24 cellular contexts compared by ENCODE assay signal in genomic region chr7:25580156-25580555, GRCh38.
DNase-seq lines count a peak whose midpoint lies in the region; ATAC-seq, FAIRE-seq and TF ChIP-seq lines count a peak whose summit lies in the region.
"Had no signal": no experiment of that assay in that cellular context is flagged by ENCODE, and none has a peak within 500 bp of the region (broad histone marks: within the 10 kb centered on the region; RNA-seq: fewer than 3 reads in every experiment).

No MANE protein-coding gene starts in this region.

- H3K36me3 ChIP-seq in K562 (ENCODE audit: control insufficient read depth, insufficient read depth, low read length): no peaks in the 10 kb centered on the region
- H3K36me3 ChIP-seq in mesendoderm (ENCODE audit: control insufficient read depth, insufficient read depth, low read length): no peaks in the 10 kb centered on the region
- H3K36me3 ChIP-seq in transverse colon: no peaks in the 10 kb centered on the region
- H3K36me3 ChIP-seq: BLaER1, Peyer's patch had no signal

- no peak overlapping the region for H3K9ac ChIP-seq in K562 (ENCODE audit: insufficient read depth in 1 of 2, low read depth in 2 of 2, low read length in 2 of 2)
- no peak overlapping the region for H3K9ac ChIP-seq in mesendoderm (ENCODE audit: low read length)
- H3K9ac ChIP-seq: BLaER1, GM23248 had no signal

- H2BK120ac ChIP-seq in mesendoderm (ENCODE audit: low read depth, low read length): no peak overlapping the region

- H3K79me2 ChIP-seq in K562 (ENCODE audit: control insufficient read depth, insufficient read depth, low read length) (no peaks in the 10 kb centered on the region), mesendoderm (ENCODE audit: control insufficient read depth, insufficient read depth, low read length) (no peaks in the 10 kb centered on the region)

- H3K56ac ChIP-seq in mesendoderm (ENCODE audit: low read length): no peak overlapping the region

- BruUV-seq in K562 (replicated peaks; lab: Mats Ljungman, UMichigan): no TSS peak

- H3K27me3 ChIP-seq in K562 (ENCODE audit: control insufficient read depth in 2 of 2, insufficient read depth in 2 of 2, low read length in 2 of 2) (peaks cover 0 to 24% of the 10 kb centered on the region in 2 experiments; a peak in 3 of 5 replicates), mesendoderm (ENCODE audit: insufficient read depth, low read length, poor library complexity) (no peaks in the 10 kb centered on the region), transverse colon (no peaks in the 10 kb centered on the region)
- H3K27me3 ChIP-seq: BLaER1, Peyer's patch had no signal

- peaks cover 3% of the 10 kb centered on the region for H3K9me1 ChIP-seq in K562 (ENCODE audit: control insufficient read depth, insufficient read depth, low read length)

- no peak for FAIRE-seq in K562 (lab: Jason Lieb, UNC)
- FAIRE-seq: A204.1, D721Med, GM18507 had no signal

- TF ChIP-seq RAD21 in K562 (CRISPR knock-in tag; conservative IDR thresholded peaks at IDR 0.05 in 1 of 2, IDR thresholded peaks at IDR 0.05 in 1 of 2): no peak

- no peak for ATAC-seq in K562
- no peak for ATAC-seq in GM18873 (IDR thresholded peaks at IDR 0.05; ENCODE audit: low FRiP score, unreplicated experiment)

- DNase-seq in HEK293T (ENCODE audit: extremely low spot score) (no peak), K562 (ENCODE audit: extremely low read depth in 1 of 4, low spot score in 3 of 4) (no peak), mesendoderm (no peak), transverse colon (no peak), mesenteric fat pad (ENCODE audit: low spot score) (no peak)
- no peak for DNase-seq in effector CD4-positive, alpha-beta T cell
- DNase-seq: CD4-positive, CD25-positive, alpha-beta regulatory T cell; GM23248; H7; KG1; NCI-H1048; NCI-H1417; NCI-H1694; NCI-H2029 treated with DMSO at 0.1 percent for 48 hours; NCI-H2227 treated with DMSO at 0.1 percent for 48 hours; NCI-H69; Peyer's patch; SHP77 treated with DMSO at 0.1 percent for 48 hours had no signal

- in situ Hi-C loops in K562 (cut with MboI): no loop called here
- in situ Hi-C loops in transverse colon (cut with MboI; ENCODE audit: low pct_ligation_motif_present in 1 of 4, low pct_unique_long_range_greater_than_20kb in 1 of 4, low sequenced_read_pairs in 3 of 4): no loop called here

- no peak overlapping the region for H2AK5ac ChIP-seq in mesendoderm (ENCODE audit: low read length)

- no peak overlapping the region for H3K23ac ChIP-seq in mesendoderm (ENCODE audit: low read length)

- no peak overlapping the region for H3K4ac ChIP-seq in mesendoderm (ENCODE audit: low read depth, low read length)

- H3K9me3 ChIP-seq in K562 (replicated peaks; ENCODE audit: control insufficient read depth, insufficient read depth, low read depth, low read length) (no peaks in the 10 kb centered on the region), transverse colon (no peaks in the 10 kb centered on the region)
- H3K9me3 ChIP-seq: BLaER1, Peyer's patch had no signal

- H3K18ac ChIP-seq in mesendoderm (ENCODE audit: low read length): no peak overlapping the region

- H3K4me2 ChIP-seq in K562 (ENCODE audit: insufficient read depth, low read length) (no peak overlapping the region), mesendoderm (ENCODE audit: low read length) (no peak overlapping the region)
- H3K4me2 ChIP-seq: BLaER1 had no signal

- peaks cover 0 to 8% of the 10 kb centered on the region in 2 experiments; a peak in 1 of 5 replicates for H3K4me1 ChIP-seq in K562 (replicated peaks in 1 of 2; ENCODE audit: control insufficient read depth in 2 of 2, insufficient read depth in 2 of 2, low read length in 2 of 2)
- peaks cover 2% of the 10 kb centered on the region for H3K4me1 ChIP-seq in mesendoderm (ENCODE audit: control insufficient read depth, low read depth, low read length)
- peaks cover 3 to 35% (median 23%) of the 10 kb centered on the region in 4 donors for H3K4me1 ChIP-seq in transverse colon
- H3K4me1 ChIP-seq: BLaER1 had no signal

- intact Hi-C loops in K562 (cut with micrococcal nuclease) (no loop called here), transverse colon (cut with DNase I; ENCODE audit: low total_unique reads) (no loop called here)

- TF ChIP-seq POLR2A in K562 (conservative IDR thresholded peaks at IDR 0.05) (no peak), transverse colon (IDR thresholded peaks at IDR 0.05) (no peak)

- H4K8ac ChIP-seq in mesendoderm (ENCODE audit: low read depth, low read length): no peak overlapping the region

- no peak overlapping the region for H2BK15ac ChIP-seq in mesendoderm (replicated peaks; ENCODE audit: low read depth)

- no peak overlapping the region for H2AFZ ChIP-seq in K562 (ENCODE audit: low read depth, low read length)
- H2AFZ ChIP-seq: GM23248 had no signal

- TF ChIP-seq CTCF in K562 (IDR thresholded peaks at IDR 0.05 in 2 of 3, conservative IDR thresholded peaks at IDR 0.05 in 1 of 3; ENCODE audit: insufficient read depth in 2 of 3, low read depth in 1 of 3, low read length in 3 of 3) (no peak), transverse colon (IDR thresholded peaks at IDR 0.05) (no peak)

- H4K20me1 ChIP-seq in K562 (replicated peaks; ENCODE audit: control insufficient read depth, insufficient read depth, low read length): no peaks in the 10 kb centered on the region
- H4K20me1 ChIP-seq: BLaER1 had no signal

- H2BK5ac ChIP-seq in mesendoderm (ENCODE audit: low read length): no peak overlapping the region

- TF ChIP-seq EP300 in K562 (IDR thresholded peaks at IDR 0.05; ENCODE audit: low read length) (no peak), transverse colon (IDR thresholded peaks at IDR 0.05; ENCODE audit: low read depth) (no peak)

- CTCF ChIA-PET in HEK293T (lab: Yijun Ruan, JAX) (no interaction called here), K562 (lab: Yijun Ruan, JAX; ENCODE audit: low intra/inter-chr PET ratio) (no interaction called here)

- H4K5ac ChIP-seq in mesendoderm (ENCODE audit: low read length): no peak overlapping the region

- POLR2A ChIA-PET in HEK293T (lab: Yijun Ruan, JAX) (interaction anchor here (0.5 to 1.9 kb wide), 3 partner anchors 22 to 277 kb away, joined by 3 to 7 read pairs (median 3); no protein-coding TSS in a partner anchor), K562 (lab: Yijun Ruan, JAX) (interaction anchor here (0.6 to 1.2 kb wide), 4 partner anchors 9 to 209 kb away, joined by 3 to 4 read pairs (median 3); no protein-coding TSS in a partner anchor)

- H3K79me1 ChIP-seq in mesendoderm (ENCODE audit: low read length): no peaks in the 10 kb centered on the region

- 0% methylated on average over 4 of the region's 4 CpGs for WGBS in K562 (ENCODE audit: insufficient coverage, low coverage, missing lambda C conversion rate)
- WGBS in mesendoderm (ENCODE audit: extremely low coverage, insufficient coverage, low lambda C conversion rate): no CpG with 5 or more reads among the region's 4 CpGs
- WGBS in transverse colon (ENCODE audit: low coverage in 1 of 2), 2 donors: 34 to 45% methylated on average over 4 of the region's 4 CpGs

- no peak overlapping the region for H3K4me3 ChIP-seq in K562
- H3K4me3 ChIP-seq in mesendoderm (ENCODE audit: low read length): no peak overlapping the region
- H3K4me3 ChIP-seq in transverse colon: no peak overlapping the region
- H3K4me3 ChIP-seq: BLaER1, GM23248, Peyer's patch, SK-N-MC had no signal

- H3K27ac ChIP-seq in K562 (ENCODE audit: extremely low read depth, low read depth, low read length): no peak overlapping the region
- peak overlapping the region; percentile 52 for H3K27ac ChIP-seq in mesendoderm (ENCODE audit: low read depth, low read length)
- H3K27ac ChIP-seq in transverse colon: peak overlapping the region; percentile 56 to 82 (median 70)
- H3K27ac ChIP-seq: BLaER1, GM23248, SK-N-MC had no signal

TF ChIP-seq in HEK293T, 16 proteins besides CTCF, POLR2A, EP300 and RAD21:
- TF ChIP-seq ARNT (IDR thresholded peaks at IDR 0.05) (no peak), FOXK2 (IDR thresholded peaks at IDR 0.05) (0 out of 2 replicates have a peak, but pooled peaks have one; percentile 23)

TF ChIP-seq in K562, 482 proteins besides CTCF, POLR2A, EP300 and RAD21:
- no peak for TF ChIP-seq FUS (optimal IDR thresholded peaks at IDR 0.05; ENCODE audit: low read depth, low read length)
- TF ChIP-seq, protein P1, sequence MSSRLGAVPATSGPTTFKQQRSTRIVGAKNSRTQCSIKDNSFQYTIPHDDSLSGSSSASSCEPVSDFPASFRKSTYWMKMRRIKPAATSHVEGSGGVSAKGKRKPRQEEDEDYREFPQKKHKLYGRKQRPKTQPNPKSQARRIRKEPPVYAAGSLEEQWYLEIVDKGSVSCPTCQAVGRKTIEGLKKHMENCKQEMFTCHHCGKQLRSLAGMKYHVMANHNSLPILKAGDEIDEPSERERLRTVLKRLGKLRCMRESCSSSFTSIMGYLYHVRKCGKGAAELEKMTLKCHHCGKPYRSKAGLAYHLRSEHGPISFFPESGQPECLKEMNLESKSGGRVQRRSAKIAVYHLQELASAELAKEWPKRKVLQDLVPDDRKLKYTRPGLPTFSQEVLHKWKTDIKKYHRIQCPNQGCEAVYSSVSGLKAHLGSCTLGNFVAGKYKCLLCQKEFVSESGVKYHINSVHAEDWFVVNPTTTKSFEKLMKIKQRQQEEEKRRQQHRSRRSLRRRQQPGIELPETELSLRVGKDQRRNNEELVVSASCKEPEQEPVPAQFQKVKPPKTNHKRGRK (tag; IDR thresholded peaks at IDR 0.05): 0 out of 2 replicates have a peak, but pooled peaks have one; percentile 7
- no peak for TF ChIP-seq ZNF77 (CRISPR knock-in tag; IDR thresholded peaks at IDR 0.05)
- TF ChIP-seq, protein P2, sequence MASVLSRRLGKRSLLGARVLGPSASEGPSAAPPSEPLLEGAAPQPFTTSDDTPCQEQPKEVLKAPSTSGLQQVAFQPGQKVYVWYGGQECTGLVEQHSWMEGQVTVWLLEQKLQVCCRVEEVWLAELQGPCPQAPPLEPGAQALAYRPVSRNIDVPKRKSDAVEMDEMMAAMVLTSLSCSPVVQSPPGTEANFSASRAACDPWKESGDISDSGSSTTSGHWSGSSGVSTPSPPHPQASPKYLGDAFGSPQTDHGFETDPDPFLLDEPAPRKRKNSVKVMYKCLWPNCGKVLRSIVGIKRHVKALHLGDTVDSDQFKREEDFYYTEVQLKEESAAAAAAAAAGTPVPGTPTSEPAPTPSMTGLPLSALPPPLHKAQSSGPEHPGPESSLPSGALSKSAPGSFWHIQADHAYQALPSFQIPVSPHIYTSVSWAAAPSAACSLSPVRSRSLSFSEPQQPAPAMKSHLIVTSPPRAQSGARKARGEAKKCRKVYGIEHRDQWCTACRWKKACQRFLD (CRISPR knock-in tag; IDR thresholded peaks at IDR 0.05): no peak
